20 cellular contexts compared by ENCODE assay signal in the genomic region with DNA sequence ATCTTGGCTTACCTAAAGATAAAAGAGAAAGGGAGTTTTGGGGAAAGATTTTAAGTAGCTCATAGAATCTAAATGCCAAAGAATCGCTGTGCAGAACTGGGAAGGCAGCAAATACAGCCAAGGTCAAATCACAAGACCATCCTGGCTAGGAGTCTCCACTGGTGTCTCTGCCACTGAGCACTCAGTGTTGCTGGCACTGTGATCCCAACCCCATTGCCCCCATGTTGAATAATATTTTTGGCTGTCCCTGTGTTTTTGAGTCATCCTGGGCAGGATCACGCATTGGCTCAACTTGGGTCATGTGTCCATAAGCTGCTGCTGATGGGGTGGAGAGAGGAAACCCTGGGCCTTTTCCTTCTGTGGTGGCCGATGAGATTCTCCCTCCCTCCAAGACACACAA. TPM values are rescaled to one million over a fixed set of nuclear protein-coding genes. Genes with fewer than 3 reads are reported as not detected.
DNase-seq lines count a peak whose midpoint lies in the region; ATAC-seq and TF ChIP-seq lines count a peak whose summit lies in the region.
"Had no signal": no experiment of that assay in that cellular context is flagged by ENCODE, and none has a peak within 500 bp of the region (broad histone marks: within the 10 kb centered on the region; RNA-seq: fewer than 3 reads in every experiment).

No MANE protein-coding gene starts in this region.

- intact Hi-C loops in cardiac septum (cut with DNase I) (no loop called here), left ventricle myocardium inferior (cut with micrococcal nuclease) (no loop called here), colonic mucosa (cut with DNase I) (no loop called here)

- TF ChIP-seq CTCF in left ventricle myocardium inferior (IDR thresholded peaks at IDR 0.05; ENCODE audit: borderline replicate concordance) (no peak), osteoblast (IDR thresholded peaks at IDR 0.05; ENCODE audit: extremely low read depth, low read depth, low read length) (no peak), colonic mucosa (IDR thresholded peaks at IDR 0.05) (no peak)

- H3K27ac ChIP-seq in left ventricle myocardium inferior (replicated peaks) (no peak overlapping the region), osteoblast (ENCODE audit: low read depth, low read length) (no peak overlapping the region), colonic mucosa (no peak overlapping the region)
- H3K27ac ChIP-seq: 22Rv1, A549, BLaER1 had no signal

- H2AFZ ChIP-seq in osteoblast (ENCODE audit: low read length) = no peak overlapping the region

- no peaks in the 10 kb centered on the region for H4K20me1 ChIP-seq in osteoblast (ENCODE audit: insufficient read depth, low read length)
- H4K20me1 ChIP-seq: BLaER1 had no signal

- H3K4me3 ChIP-seq in left ventricle myocardium inferior (no peak overlapping the region), MG63 (no peak overlapping the region), osteoblast (ENCODE audit: insufficient read depth, low read length) (no peak overlapping the region), colonic mucosa (no peak overlapping the region)
- H3K4me3 ChIP-seq: A549, BLaER1 had no signal

- peaks cover 8% of the 10 kb centered on the region for H3K9me3 ChIP-seq in left ventricle myocardium inferior (replicated peaks)
- no peaks in the 10 kb centered on the region for H3K9me3 ChIP-seq in MG63
- H3K9me3 ChIP-seq in osteoblast (ENCODE audit: low read depth, low read length) = peaks cover 4% of the 10 kb centered on the region
- no peaks in the 10 kb centered on the region for H3K9me3 ChIP-seq in colonic mucosa
- H3K9me3 ChIP-seq: BE2C had no signal

- H3K4me2 ChIP-seq in osteoblast (ENCODE audit: insufficient read depth, low read length) = no peak overlapping the region
- H3K4me2 ChIP-seq: A549, BLaER1 had no signal

- peak; percentile 56 for DNase-seq in cardiac septum (ENCODE audit: low spot score)
- DNase-seq in left ventricle myocardium inferior = no peak
- peak; percentile 16 for DNase-seq in MG63
- DNase-seq in osteoblast (ENCODE audit: insufficient read length, low spot score, missing footprints) = peak; percentile 52
- no peak for DNase-seq in colonic mucosa
- no peak for DNase-seq in DMS153 (lab: John Stamatoyannopoulos, UW)
- DNase-seq: BE2C; C1 segment of cervical spinal cord; CD4-positive, alpha-beta memory T cell; CD4-positive, CD25-positive, alpha-beta regulatory T cell; CD8-positive, alpha-beta memory T cell; COR-L47; DMS 273 treated with DMSO at 0.1 percent for 48 hours; DMS79 treated with DMSO at 0.1 percent for 48 hours; GF-D8 had no signal

- no peak for ATAC-seq in HG02981 (IDR thresholded peaks at IDR 0.05; ENCODE audit: unreplicated experiment)
- ATAC-seq: A549 had no signal

- no peaks in the 10 kb centered on the region for H3K79me2 ChIP-seq in osteoblast (ENCODE audit: insufficient read depth, low read length)

- no peaks in the 10 kb centered on the region for H3K4me1 ChIP-seq in left ventricle myocardium inferior
- H3K4me1 ChIP-seq in osteoblast (ENCODE audit: insufficient read depth, low read length) = no peaks in the 10 kb centered on the region
- no peaks in the 10 kb centered on the region for H3K4me1 ChIP-seq in colonic mucosa
- H3K4me1 ChIP-seq: A549, BE2C, BLaER1 had no signal

- no peak overlapping the region for H3K9ac ChIP-seq in colonic mucosa (ENCODE audit: low read depth in 2 of 2, low read length in 2 of 2)
- H3K9ac ChIP-seq: BLaER1 had no signal

- peaks cover 94% of the 10 kb centered on the region for H3K27me3 ChIP-seq in left ventricle myocardium inferior (ENCODE audit: low read depth)
- no peaks in the 10 kb centered on the region; the same call in 1 of the 2 replicates for H3K27me3 ChIP-seq in MG63
- peaks cover 72% of the 10 kb centered on the region for H3K27me3 ChIP-seq in osteoblast (ENCODE audit: insufficient read depth, low read length)
- peaks cover 14% of the 10 kb centered on the region for H3K27me3 ChIP-seq in colonic mucosa

- H3K36me3 ChIP-seq in left ventricle myocardium inferior = no peaks in the 10 kb centered on the region
- no peaks in the 10 kb centered on the region for H3K36me3 ChIP-seq in MG63
- no peaks in the 10 kb centered on the region for H3K36me3 ChIP-seq in osteoblast (ENCODE audit: insufficient read depth, low read length)
- no peaks in the 10 kb centered on the region for H3K36me3 ChIP-seq in colonic mucosa
- H3K36me3 ChIP-seq: BE2C, BLaER1 had no signal

RNA-seq across cellular contexts. Expression of gene TLX1, which starts 21.2 kb away (rescaled TPM):
- not detected for total RNA-seq in cardiac septum
- total RNA-seq in left ventricle myocardium inferior = not detected
- total RNA-seq in MG63 (2014; rRNA removed; shearing (Covaris generic); ENCODE audit: low replicate concordance) = not detected in 2 replicates
- not detected in 2 replicates for total RNA-seq in osteoblast
- under 1 TPM; 0.21 to 0.52 TPM for total RNA-seq in colonic mucosa
- total RNA-seq: A172; CD4-positive, alpha-beta memory T cell; CD4-positive, CD25-positive, alpha-beta regulatory T cell; CD8-positive, alpha-beta memory T cell had no signal

Comparison
In these comparisons a context has a peak if more than half of its experiments do, and no peak if none do; other contexts are left out.
1. DNase-seq: peak in cardiac septum (single experiment), MG63 (single experiment) and osteoblast (single experiment); none in left ventricle myocardium inferior (single experiment), colonic mucosa (single experiment) and DMS153 (single experiment).